In genomic region chr19:55400281-55401087, GRCh38 we compare ENCODE assay signal across 1 cellular context.
TF ChIP-seq lines count a peak whose summit lies in the region.

No MANE protein-coding gene starts in this region.

TF ChIP-seq in K562, 482 proteins besides CTCF, POLR2A, EP300 and RAD21:
- TF ChIP-seq ZNF75A (CRISPR knock-in tag; IDR thresholded peaks at IDR 0.05) (no peak), POLR2AphosphoS5 (IDR thresholded peaks at IDR 0.05; ENCODE audit: control insufficient read depth, insufficient read depth, low read depth, low read length) (peak; percentile 69), ZNF57 (CRISPR knock-in tag; IDR thresholded peaks at IDR 0.05) (no peak), NFIC (IDR thresholded peaks at IDR 0.05) (no peak), POLR2AphosphoS2 (IDR thresholded peaks at IDR 0.05; ENCODE audit: low read length) (peak; percentile 79; the same call in 1 of the 2 replicates), ZKSCAN8 (CRISPR knock-in tag; IDR thresholded peaks at IDR 0.05) (no peak), NCOR1 (IDR thresholded peaks at IDR 0.05) (0 out of 2 replicates have a peak, but pooled peaks have one; percentile 11), IRF1 (CRISPR knock-in tag; IDR thresholded peaks at IDR 0.05; ENCODE audit: borderline replicate concordance) (no peak), RUNX1 (IDR thresholded peaks at IDR 0.05; ENCODE audit: low read depth) (no peak), ERF (CRISPR knock-in tag; IDR thresholded peaks at IDR 0.05) (no peak), CBX5 (IDR thresholded peaks at IDR 0.05; ENCODE audit: borderline replicate concordance, low read depth) (no peak), ETV5 (CRISPR knock-in tag; IDR thresholded peaks at IDR 0.05; ENCODE audit: low read depth) (no peak), WHSC1 (IDR thresholded peaks at IDR 0.05; ENCODE audit: low read length) (no peak), ZNF324 (CRISPR knock-in tag; IDR thresholded peaks at IDR 0.05) (no peak), ILF3 (IDR thresholded peaks at IDR 0.05; ENCODE audit: borderline replicate concordance) (0 out of 2 replicates have a peak, but pooled peaks have one; percentile 14), ZNF316 (IDR thresholded peaks at IDR 0.05) (no peak), MBD1 (CRISPR knock-in tag; IDR thresholded peaks at IDR 0.05) (no peak), TRIM24 (IDR thresholded peaks at IDR 0.05) (no peak), NR4A1 (CRISPR knock-in tag; IDR thresholded peaks at IDR 0.05) (no peak), NR4A1 (tag; IDR thresholded peaks at IDR 0.05) (no peak), ZNF134 (CRISPR knock-in tag; conservative IDR thresholded peaks at IDR 0.05) (peak; percentile 94), RCOR1 (IDR thresholded peaks at IDR 0.05; ENCODE audit: borderline replicate concordance in 1 of 2, low read depth in 2 of 2, low read length in 2 of 2) (no peak), NUFIP1 (IDR thresholded peaks at IDR 0.05; ENCODE audit: partially characterized antibody) (no peak), SUPT5H (IDR thresholded peaks at IDR 0.05) (peak; percentile 59), TARDBP (IDR thresholded peaks at IDR 0.05) (no peak), RBM25 (IDR thresholded peaks at IDR 0.05; ENCODE audit: low read depth, low read length, severe bottlenecking) (no peak), OTX1 (CRISPR knock-in tag; IDR thresholded peaks at IDR 0.05) (no peak), ID3 (CRISPR knock-in tag; IDR thresholded peaks at IDR 0.05) (no peak), ID3 (tag; IDR thresholded peaks at IDR 0.05) (no peak), ZNF280B (CRISPR knock-in tag; IDR thresholded peaks at IDR 0.05) (no peak), EHMT2 (IDR thresholded peaks at IDR 0.05) (no peak), TGIF2 (CRISPR knock-in tag; IDR thresholded peaks at IDR 0.05) (no peak), SREBF1 (IDR thresholded peaks at IDR 0.05; ENCODE audit: borderline replicate concordance, low read depth, low read length) (no peak), ZKSCAN1 (IDR thresholded peaks at IDR 0.05; ENCODE audit: low read depth, low read length) (no peak), GATAD2B (IDR thresholded peaks at IDR 0.05; ENCODE audit: borderline replicate concordance) (no peak), THRAP3 (IDR thresholded peaks at IDR 0.05; ENCODE audit: borderline replicate concordance) (0 out of 2 replicates have a peak, but pooled peaks have one; percentile 22), POLR2B (IDR thresholded peaks at IDR 0.05; ENCODE audit: low read depth, partially characterized antibody) (peak; percentile 48), KAT8 (IDR thresholded peaks at IDR 0.05; ENCODE audit: low read depth) (no peak), SIN3A (IDR thresholded peaks at IDR 0.05; ENCODE audit: borderline replicate concordance in 2 of 2, control insufficient read depth in 1 of 2, low read depth in 2 of 2, low read length in 2 of 2) (peak in 1 of 2 experiments; percentile 11; a peak in 1 of 4 replicates), HDAC8 (tag; IDR thresholded peaks at IDR 0.05) (no peak), PURB (CRISPR knock-in tag; IDR thresholded peaks at IDR 0.05; ENCODE audit: low read depth) (no peak), NR1H2 (CRISPR knock-in tag; IDR thresholded peaks at IDR 0.05) (no peak), SIRT6 (IDR thresholded peaks at IDR 0.05; ENCODE audit: low read depth, low read length) (no peak)
